Comparison of ENCODE assay signal across 18 cellular contexts in genomic region chr12:121326996-121327674, GRCh38. TPM values are rescaled to one million over a fixed set of nuclear protein-coding genes. Genes with fewer than 3 reads are reported as not detected.
DNase-seq lines count a peak whose midpoint lies in the region; FAIRE-seq and TF ChIP-seq lines count a peak whose summit lies in the region.
"Had no signal": no experiment of that assay in that cellular context is flagged by ENCODE, and none has a peak within 500 bp of the region (broad histone marks: within the 10 kb centered on the region; RNA-seq: fewer than 3 reads in every experiment).

No MANE protein-coding gene starts in this region.

- in situ Hi-C loops in mammary epithelial cell (cut with MboI; ENCODE audit: low sequenced_read_pairs in 2 of 2), result loop anchor here in 1 of 2 donors (25.0 kb wide), 1 partner anchor 110 kb away; no protein-coding TSS in a partner anchor

- H3K9me3 Mint-ChIP-seq in MCF 10A (ENCODE audit: unreplicated experiment), result no peaks in the 10 kb centered on the region
- H3K9me3 Mint-ChIP-seq: H9, WTC11 had no signal

- no TSS peak for BruUV-seq in MCF 10A (replicated peaks; lab: Mats Ljungman, UMichigan)
- BruUV-seq in mammary epithelial cell (replicated peaks; lab: Mats Ljungman, UMichigan), result no TSS peak

- no peaks in the 10 kb centered on the region for H3K27me3 Mint-ChIP-seq in MCF 10A (ENCODE audit: insufficient read depth, unreplicated experiment)

- peaks cover 41% of the 10 kb centered on the region for H3K36me3 ChIP-seq in mammary epithelial cell (ENCODE audit: insufficient read depth, low read length)
- peaks cover 44% of the 10 kb centered on the region for H3K36me3 ChIP-seq in ectodermal cell (ENCODE audit: control insufficient read depth, insufficient read depth, low read length)
- H3K36me3 ChIP-seq in neutrophil, result peaks cover 53% of the 10 kb centered on the region
- peaks cover 15 to 24% of the 10 kb centered on the region in 2 donors for H3K36me3 ChIP-seq in small intestine (ENCODE audit: control insufficient read depth in 2 of 2, insufficient read depth in 2 of 2, low read length in 2 of 2)
- peaks cover 0 to 78% of the 10 kb centered on the region in 2 donors for H3K36me3 ChIP-seq in vagina
- H3K36me3 ChIP-seq in tibial artery, result peaks cover 51 to 95% (median 94%) of the 10 kb centered on the region in 3 donors
- H3K36me3 ChIP-seq: uterus had no signal

- intact Hi-C loops in MCF 10A (cut with micrococcal nuclease), result no loop called here
- intact Hi-C loops in mammary epithelial cell (cut with micrococcal nuclease), result no loop called here
- intact Hi-C loops in vagina (cut with DNase I), result no loop called here
- intact Hi-C loops in tibial artery (cut with DNase I; ENCODE audit: low total_unique reads), result no loop called here

- no peak for TF ChIP-seq POLR2A in vagina (IDR thresholded peaks at IDR 0.05)

- H3K27ac ChIP-seq in mammary epithelial cell (ENCODE audit: insufficient read depth, low read depth, low read length), result no peak overlapping the region
- H3K27ac ChIP-seq in ectodermal cell (ENCODE audit: insufficient read depth, low read depth, low read length, poor library complexity, severe bottlenecking), result peak overlapping the region; percentile 26
- H3K27ac ChIP-seq in neutrophil, result peak overlapping the region; percentile 23
- no peak overlapping the region for H3K27ac ChIP-seq in small intestine (ENCODE audit: low read depth in 1 of 2, low read length in 1 of 2)
- H3K27ac ChIP-seq in vagina, result no peak overlapping the region
- no peak overlapping the region for H3K27ac ChIP-seq in tibial artery
- H3K27ac ChIP-seq: gastroesophageal sphincter, uterus had no signal

- no peak overlapping the region for H3K4me3 ChIP-seq in mammary epithelial cell (replicated peaks in 1 of 3; ENCODE audit: insufficient read depth in 1 of 3, low read depth in 2 of 3, low read length in 3 of 3)
- H3K4me3 ChIP-seq in ectodermal cell (ENCODE audit: insufficient read depth, low read depth, low read length), result no peak overlapping the region
- H3K4me3 ChIP-seq in neutrophil (ENCODE audit: low read depth in 1 of 2, low read length in 1 of 2), result no peak overlapping the region
- H3K4me3 ChIP-seq in small intestine (ENCODE audit: low read depth in 1 of 2, low read length in 2 of 2), result no peak overlapping the region
- H3K4me3 ChIP-seq in vagina, result no peak overlapping the region
- H3K4me3 ChIP-seq in tibial artery, result no peak overlapping the region
- H3K4me3 ChIP-seq: gastroesophageal sphincter, uterus had no signal

- no peak overlapping the region for H3K9ac ChIP-seq in mammary epithelial cell (ENCODE audit: insufficient read depth, low read length)

- H3K27me3 ChIP-seq in mammary epithelial cell (ENCODE audit: insufficient read depth, low read length), result no peaks in the 10 kb centered on the region
- H3K27me3 ChIP-seq in ectodermal cell (ENCODE audit: control insufficient read depth, insufficient read depth, low read length, poor library complexity, severe bottlenecking), result no peaks in the 10 kb centered on the region
- no peaks in the 10 kb centered on the region for H3K27me3 ChIP-seq in neutrophil
- H3K27me3 ChIP-seq in small intestine (ENCODE audit: control insufficient read depth in 2 of 2, insufficient read depth in 2 of 2, low read length in 2 of 2), result no peaks in the 10 kb centered on the region
- H3K27me3 ChIP-seq in vagina, result no peaks in the 10 kb centered on the region
- no peaks in the 10 kb centered on the region for H3K27me3 ChIP-seq in tibial artery
- H3K27me3 ChIP-seq: gastroesophageal sphincter, uterus had no signal

- H3K4me1 ChIP-seq in mammary epithelial cell (ENCODE audit: insufficient read depth, low read length) (no peaks in the 10 kb centered on the region), ectodermal cell (ENCODE audit: control insufficient read depth, insufficient read depth, low read length) (no peaks in the 10 kb centered on the region), neutrophil (ENCODE audit: control insufficient read depth in 1 of 2, insufficient read depth in 1 of 2, low read depth in 1 of 2, low read length in 1 of 2) (peaks cover 10% of the 10 kb centered on the region in 2 experiments), small intestine (ENCODE audit: control insufficient read depth in 2 of 2, insufficient read depth in 1 of 2, low read depth in 1 of 2, low read length in 1 of 2) (no peaks in the 10 kb centered on the region), vagina (no peaks in the 10 kb centered on the region), tibial artery (no peaks in the 10 kb centered on the region)
- H3K4me1 ChIP-seq: uterus had no signal

- CTCF ChIA-PET in MCF 10A (lab: Yijun Ruan, JAX) (interaction anchor here (0.6 to 3.9 kb wide), 2 partner anchors 7 to 1473 kb away, joined by 3 to 25 read pairs; no protein-coding TSS in a partner anchor), mammary epithelial cell (lab: Charles Lee; ENCODE audit: low non-redundant PET) (no interaction called here)

- TF ChIP-seq CTCF in MCF 10A (IDR thresholded peaks at IDR 0.05; ENCODE audit: unreplicated experiment), result no peak
- no peak for TF ChIP-seq CTCF in mammary epithelial cell (conservative IDR thresholded peaks at IDR 0.05 in 1 of 2, IDR thresholded peaks at IDR 0.05 in 1 of 2; ENCODE audit: extremely low read depth in 1 of 2, insufficient read depth in 1 of 2, low read depth in 1 of 2, low read length in 2 of 2)
- no peak for TF ChIP-seq CTCF in neutrophil (IDR thresholded peaks at IDR 0.05)
- no peak for TF ChIP-seq CTCF in vagina (IDR thresholded peaks at IDR 0.05)
- TF ChIP-seq CTCF in tibial artery (IDR thresholded peaks at IDR 0.05), result no peak

- no peak for DNase-seq in MCF 10A (ENCODE audit: unreplicated experiment)
- DNase-seq in mammary epithelial cell, result no peak
- no peak for DNase-seq in small intestine
- no peak for DNase-seq in vagina (ENCODE audit: extremely low spot score in 2 of 2)
- DNase-seq in AG08395 (ENCODE audit: low spot score), result no peak
- DNase-seq in tibial artery, result no peak
- DNase-seq: activated gamma-delta T cell treated with Interleukin-2 at 50 U/mL for 16 hours; H9; NCI-H187 treated with DMSO at 0.1 percent for 48 hours; NCI-H82; stimulated activated naive CD4-positive, alpha-beta T cell treated with Interleukin-2 at 50 U/mL for 16 hours; T-helper 1 cell; uterus had no signal

- no peak overlapping the region for H2AFZ ChIP-seq in mammary epithelial cell (ENCODE audit: low read depth, low read length)

- H3K79me2 ChIP-seq in mammary epithelial cell (ENCODE audit: insufficient read depth, low read length), result no peaks in the 10 kb centered on the region

- POLR2A ChIA-PET in MCF 10A (lab: Yijun Ruan, JAX), result no interaction called here

- no peaks in the 10 kb centered on the region for H3K4me1 Mint-ChIP-seq in MCF 10A (ENCODE audit: insufficient read depth, unreplicated experiment)
- H3K4me1 Mint-ChIP-seq: H9, WTC11 had no signal

- no peak for FAIRE-seq in small intestine (lab: Jason Lieb, UNC)
- FAIRE-seq: islet of Langerhans had no signal

- H3K4me2 ChIP-seq in mammary epithelial cell (ENCODE audit: insufficient read depth, low read depth, low read length), result no peak overlapping the region

- H4K20me1 ChIP-seq in mammary epithelial cell (ENCODE audit: insufficient read depth, low read length), result no peaks in the 10 kb centered on the region

- H3K36me3 Mint-ChIP-seq in MCF 10A (ENCODE audit: insufficient read depth, unreplicated experiment), result peaks cover 93% of the 10 kb centered on the region

- H3K9me3 ChIP-seq in mammary epithelial cell (replicated peaks; ENCODE audit: insufficient read depth, low read length) (no peaks in the 10 kb centered on the region), ectodermal cell (ENCODE audit: control insufficient read depth, low read length) (no peaks in the 10 kb centered on the region), neutrophil (no peaks in the 10 kb centered on the region), small intestine (ENCODE audit: control insufficient read depth, low read depth) (no peaks in the 10 kb centered on the region), vagina (no peaks in the 10 kb centered on the region), tibial artery (no peaks in the 10 kb centered on the region)
- H3K9me3 ChIP-seq: gastroesophageal sphincter, uterus had no signal

- H3K27ac Mint-ChIP-seq in MCF 10A (ENCODE audit: low read depth, unreplicated experiment), result peak overlapping the region; percentile 9
- H3K27ac Mint-ChIP-seq: H9, WTC11 had no signal

- 46% methylated on average over 8 of the region's 21 CpGs for WGBS in mammary epithelial cell (ENCODE audit: low coverage, missing lambda C conversion rate)
- WGBS in ectodermal cell, 2 experiments, result 94 to 95% methylated on average over 21 of the region's 21 CpGs
- 85 to 89% (median 88%) methylated on average over 21 of the region's 21 CpGs for WGBS in small intestine, 3 donors

- dilution Hi-C loops in mammary epithelial cell (cut with HindIII; ENCODE audit: low sequenced_read_pairs), result no loop called here

- no peak overlapping the region for H3K4me3 Mint-ChIP-seq in MCF 10A (ENCODE audit: unreplicated experiment)
- H3K4me3 Mint-ChIP-seq: H9, WTC11 had no signal

RNA-seq across cellular contexts. Expression of gene ANAPC5, which starts 25.1 kb away (rescaled TPM):
- total RNA-seq in MCF 10A (2022), result 85.9 and 95.6 TPM in 2 replicates
- total RNA-seq in mammary epithelial cell, result 100 to 1,000 TPM in 1 of 2 donors, 10 to 100 TPM in 1; 85.1 to 118 TPM
- polyA plus RNA-seq in mammary epithelial cell, result 121 TPM
- 136 TPM for polyA minus RNA-seq in mammary epithelial cell
- polyA plus RNA-seq in ectodermal cell (2013, experiment 1 of 4), result 115 TPM
- 128 TPM for polyA plus RNA-seq in ectodermal cell (2013, experiment 2 of 4)
- 90.6 TPM for polyA plus RNA-seq in ectodermal cell (2013, experiment 3 of 4)
- 94.8 TPM for polyA plus RNA-seq in ectodermal cell (2013, experiment 4 of 4)
- polyA plus RNA-seq in small intestine, result 10 to 100 TPM; 65.4 to 90.6 (median 68.2) TPM
- total RNA-seq in vagina, result 143 TPM

RNA-seq across cellular contexts. Expression of gene CAMKK2, which starts 30.6 kb away (rescaled TPM):
- total RNA-seq in MCF 10A (2022) (31.9 and 36.3 TPM in 2 replicates), mammary epithelial cell (10 to 100 TPM; 24.8 to 26.0 TPM), vagina (32.7 TPM)
- polyA plus RNA-seq in mammary epithelial cell (25.6 TPM), small intestine (10 to 100 TPM; 25.4 to 44.5 (median 34.5) TPM)
- polyA minus RNA-seq in mammary epithelial cell, result 33.6 TPM
- polyA plus RNA-seq in ectodermal cell (2013, experiment 1 of 4), result 35.5 TPM
- polyA plus RNA-seq in ectodermal cell (2013, experiment 2 of 4), result 37.6 TPM
- 26.4 TPM for polyA plus RNA-seq in ectodermal cell (2013, experiment 3 of 4)
- 29.5 TPM for polyA plus RNA-seq in ectodermal cell (2013, experiment 4 of 4)

Comparison
In these comparisons a context has a peak if more than half of its experiments do, and no peak if none do; other contexts are left out.
1. H3K27ac ChIP-seq: peak in ectodermal cell (single experiment) and neutrophil (single experiment); none in mammary epithelial cell (single experiment), small intestine (0 of 2), vagina (single experiment) and tibial artery (0 of 2).